In genomic region chr19:39446365-39447084, GRCh38 we compare ENCODE assay signal across 8 cellular contexts. TPM values are rescaled to one million over a fixed set of nuclear protein-coding genes. Genes with fewer than 3 reads are reported as not detected.
A peak's percentile ranks its signal among the peaks of the same experiment; 100 is the strongest.
DNase-seq lines count a peak whose midpoint lies in the region; ATAC-seq and TF ChIP-seq lines count a peak whose summit lies in the region.

No MANE protein-coding gene starts in this region.

- H3K27ac ChIP-seq in effector memory CD4-positive, alpha-beta T cell (ENCODE audit: insufficient read depth, low read length, poor library complexity, severe bottlenecking): peak overlapping the region; percentile 95
- no peak overlapping the region for H3K27ac ChIP-seq in neural cell (ENCODE audit: low read length)

- H4K20me1 ChIP-seq in neural cell (ENCODE audit: insufficient read depth): no peaks in the 10 kb centered on the region

- H3K79me2 ChIP-seq in neural cell (replicated peaks; ENCODE audit: insufficient read depth, low read length): peaks cover 54% of the 10 kb centered on the region

- peaks cover 51% of the 10 kb centered on the region for H3K4me1 Mint-ChIP-seq in CD14-positive monocyte

- peaks cover 3% of the 10 kb centered on the region for H3K36me3 ChIP-seq in effector memory CD4-positive, alpha-beta T cell (ENCODE audit: control insufficient read depth, insufficient read depth, low read length)
- H3K36me3 ChIP-seq in neural cell (ENCODE audit: insufficient read depth, low read length): no peaks in the 10 kb centered on the region

- no peaks in the 10 kb centered on the region for H3K9me2 ChIP-seq in neural cell (ENCODE audit: insufficient read depth, low read length)

- no peak for TF ChIP-seq RAD21 in neural cell (conservative IDR thresholded peaks at IDR 0.05)

- H3K4me3 Mint-ChIP-seq in CD14-positive monocyte: peak overlapping the region; percentile 97 to 98

- H3K4me1 ChIP-seq in effector memory CD4-positive, alpha-beta T cell (ENCODE audit: control insufficient read depth, insufficient read depth, low read length, poor library complexity, severe bottlenecking): peaks cover 21% of the 10 kb centered on the region

- no peaks in the 10 kb centered on the region for H3K9me3 ChIP-seq in effector memory CD4-positive, alpha-beta T cell (ENCODE audit: control insufficient read depth, low read length)
- H3K9me3 ChIP-seq in neural cell (ENCODE audit: low read length): no peaks in the 10 kb centered on the region

- H3K4me3 ChIP-seq in NB4 (ENCODE audit: low read depth, low read length) (peak overlapping the region; percentile 93), neural cell (ENCODE audit: low read length) (peak overlapping the region; percentile 92)
- H3K4me3 ChIP-seq in effector memory CD4-positive, alpha-beta T cell (ENCODE audit: insufficient read depth, low read depth, low read length, poor library complexity, severe bottlenecking): peak overlapping the region; percentile 88

- no peaks in the 10 kb centered on the region for H3F3A ChIP-seq in neural cell (ENCODE audit: insufficient read depth, low read length, poor library complexity, severe bottlenecking)

- no peak for TF ChIP-seq EP300 in neural cell (conservative IDR thresholded peaks at IDR 0.05; ENCODE audit: poor library complexity, severe bottlenecking)

- TF ChIP-seq CTCF in CD14-positive monocyte (IDR thresholded peaks at IDR 0.05): no peak
- TF ChIP-seq CTCF in NB4 (IDR thresholded peaks at IDR 0.05; ENCODE audit: low read depth, low read length): no peak
- no peak for TF ChIP-seq CTCF in neural cell (IDR thresholded peaks at IDR 0.05; ENCODE audit: poor library complexity, severe bottlenecking)

- H3K27me3 Mint-ChIP-seq in CD14-positive monocyte (ENCODE audit: low read depth in 3 of 3): peaks cover 0 to 3% (median 0%) of the 10 kb centered on the region in 3 donors

- peak overlapping the region; percentile 47 to 100 (median 97) for H3K27ac Mint-ChIP-seq in CD14-positive monocyte

- TF ChIP-seq POLR2A in NB4 (IDR thresholded peaks at IDR 0.05; ENCODE audit: extremely low read depth, insufficient read length): no peak

- H3K4me2 ChIP-seq in neural cell (ENCODE audit: low read length): peak overlapping the region; percentile 97

- peaks cover 0 to 3% (median 0%) of the 10 kb centered on the region in 7 donors for H3K9me3 Mint-ChIP-seq in CD14-positive monocyte

- H2AFZ ChIP-seq in neural cell (ENCODE audit: low read depth, low read length): no peak overlapping the region

- no peak for DNase-seq in CD14-positive monocyte (ENCODE audit: low spot score)
- DNase-seq in NB4 (ENCODE audit: low read depth): no peak
- no peak for DNase-seq in effector memory CD4-positive, alpha-beta T cell
- DNase-seq in NCI-H510A treated with DMSO at 0.1 percent for 48 hours (lab: John Stamatoyannopoulos, UW): no peak
- no peak for DNase-seq in superior temporal gyrus (ENCODE audit: extremely low spot score)

- H3K9ac ChIP-seq in neural cell (ENCODE audit: low read length): peak overlapping the region; percentile 97

- intact Hi-C loops in CD14-positive monocyte (cut with micrococcal nuclease): loop anchor here (5.0 to 10.0 kb wide), 2 partner anchors 88 to 91 kb away; partner anchors contain the start of gene EID2B (in 1 of the 2)

- peaks cover 19 to 31% of the 10 kb centered on the region in 2 donors for H3K36me3 Mint-ChIP-seq in CD14-positive monocyte

- no peaks in the 10 kb centered on the region for H3K27me3 ChIP-seq in effector memory CD4-positive, alpha-beta T cell (replicated peaks; ENCODE audit: control insufficient read depth, insufficient read depth, low read length, poor library complexity, severe bottlenecking)
- no peaks in the 10 kb centered on the region for H3K27me3 ChIP-seq in neural cell (ENCODE audit: insufficient read depth, low read depth, low read length)

- no peak for ATAC-seq in HG02884 (IDR thresholded peaks at IDR 0.05; ENCODE audit: unreplicated experiment)
- ATAC-seq in GM21381 (IDR thresholded peaks at IDR 0.05; ENCODE audit: unreplicated experiment): no peak

TF ChIP-seq in neural cell, 6 proteins besides CTCF, POLR2A, EP300 and RAD21:
- TF ChIP-seq SMC3 (conservative IDR thresholded peaks at IDR 0.05; ENCODE audit: poor library complexity) (no peak), TAF1 (IDR thresholded peaks at IDR 0.05; ENCODE audit: low read depth) (no peak), EZH2 (IDR thresholded peaks at IDR 0.05; ENCODE audit: borderline replicate concordance, insufficient read depth, low read length, poor library complexity, severe bottlenecking) (no peak), POLR2AphosphoS5 (IDR thresholded peaks at IDR 0.05) (no peak), MXI1 (conservative IDR thresholded peaks at IDR 0.05; ENCODE audit: poor library complexity, severe bottlenecking) (no peak)
- TF ChIP-seq, protein P1, sequence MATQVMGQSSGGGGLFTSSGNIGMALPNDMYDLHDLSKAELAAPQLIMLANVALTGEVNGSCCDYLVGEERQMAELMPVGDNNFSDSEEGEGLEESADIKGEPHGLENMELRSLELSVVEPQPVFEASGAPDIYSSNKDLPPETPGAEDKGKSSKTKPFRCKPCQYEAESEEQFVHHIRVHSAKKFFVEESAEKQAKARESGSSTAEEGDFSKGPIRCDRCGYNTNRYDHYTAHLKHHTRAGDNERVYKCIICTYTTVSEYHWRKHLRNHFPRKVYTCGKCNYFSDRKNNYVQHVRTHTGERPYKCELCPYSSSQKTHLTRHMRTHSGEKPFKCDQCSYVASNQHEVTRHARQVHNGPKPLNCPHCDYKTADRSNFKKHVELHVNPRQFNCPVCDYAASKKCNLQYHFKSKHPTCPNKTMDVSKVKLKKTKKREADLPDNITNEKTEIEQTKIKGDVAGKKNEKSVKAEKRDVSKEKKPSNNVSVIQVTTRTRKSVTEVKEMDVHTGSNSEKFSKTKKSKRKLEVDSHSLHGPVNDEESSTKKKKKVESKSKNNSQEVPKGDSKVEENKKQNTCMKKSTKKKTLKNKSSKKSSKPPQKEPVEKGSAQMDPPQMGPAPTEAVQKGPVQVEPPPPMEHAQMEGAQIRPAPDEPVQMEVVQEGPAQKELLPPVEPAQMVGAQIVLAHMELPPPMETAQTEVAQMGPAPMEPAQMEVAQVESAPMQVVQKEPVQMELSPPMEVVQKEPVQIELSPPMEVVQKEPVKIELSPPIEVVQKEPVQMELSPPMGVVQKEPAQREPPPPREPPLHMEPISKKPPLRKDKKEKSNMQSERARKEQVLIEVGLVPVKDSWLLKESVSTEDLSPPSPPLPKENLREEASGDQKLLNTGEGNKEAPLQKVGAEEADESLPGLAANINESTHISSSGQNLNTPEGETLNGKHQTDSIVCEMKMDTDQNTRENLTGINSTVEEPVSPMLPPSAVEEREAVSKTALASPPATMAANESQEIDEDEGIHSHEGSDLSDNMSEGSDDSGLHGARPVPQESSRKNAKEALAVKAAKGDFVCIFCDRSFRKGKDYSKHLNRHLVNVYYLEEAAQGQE (IDR thresholded peaks at IDR 0.05; ENCODE audit: borderline replicate concordance): no peak

RNA-seq across cellular contexts. Expression of gene SUPT5H, which starts 1.1 kb away (rescaled TPM):
- 10 to 100 TPM; 43.6 to 50.7 TPM for polyA plus RNA-seq in CD14-positive monocyte
- polyA plus RNA-seq in neural cell: 90.7 and 92.5 TPM in 2 replicates
- polyA minus RNA-seq in neural cell: 78.2 and 107 TPM in 2 replicates

RNA-seq across cellular contexts. Expression of gene RPS16, which starts 10.8 kb away (rescaled TPM):
- polyA plus RNA-seq in CD14-positive monocyte: 1,000 to 10,000 TPM in 1 of 2 donors, 100 to 1,000 TPM in 1; 689 to 1,038 TPM
- polyA plus RNA-seq in neural cell: 22.6 and 31.0 TPM in 2 replicates
- 24.6 and 24.7 TPM in 2 replicates for polyA minus RNA-seq in neural cell

RNA-seq across cellular contexts. Expression of gene PLEKHG2, which starts 34.1 kb away (rescaled TPM):
- 1 to 10 TPM in 1 of 2 donors, under 1 TPM in 1; 0.73 to 1.2 TPM for polyA plus RNA-seq in CD14-positive monocyte
- 14.3 and 23.2 TPM in 2 replicates for polyA plus RNA-seq in neural cell
- polyA minus RNA-seq in neural cell: 52.1 and 58.4 TPM in 2 replicates

RNA-seq across cellular contexts. Expression of gene TIMM50, which starts 34.1 kb away (rescaled TPM):
- polyA plus RNA-seq in CD14-positive monocyte: 10 to 100 TPM; 43.8 to 54.6 TPM
- 64.1 and 66.2 TPM in 2 replicates for polyA plus RNA-seq in neural cell
- 42.0 and 47.0 TPM in 2 replicates for polyA minus RNA-seq in neural cell

RNA-seq across cellular contexts. Expression of gene ZFP36, which starts 39.9 kb away (rescaled TPM):
- 100 to 1,000 TPM; 473 to 632 TPM for polyA plus RNA-seq in CD14-positive monocyte
- 0.34 TPM in 1 of 2 replicates, not detected in the other for polyA plus RNA-seq in neural cell
- polyA minus RNA-seq in neural cell: 0.24 and 0.35 TPM in 2 replicates

Comparison
In these comparisons a context has a peak if more than half of its experiments do, and no peak if none do; other contexts are left out.
1. RNA of gene RPS16, which starts 10.8 kb away (polyA plus RNA-seq): 689 to 1,038 TPM in CD14-positive monocyte; 22.6 to 31.0 TPM in neural cell; every median in the first group is over 10 times any median in the second.
2. Peak in every context shown above with its lines, with median percentiles within 50 percentile points of each other: H3K4me3 ChIP-seq.